Comparison of ENCODE assay signal across 8 cellular contexts in genomic region chr3:57555316-57555715, GRCh38. TPM values are rescaled to one million over a fixed set of nuclear protein-coding genes. Genes with fewer than 3 reads are reported as not detected.
DNase-seq lines count a peak whose midpoint lies in the region; ATAC-seq lines count a peak whose summit lies in the region.

No MANE protein-coding gene starts in this region.

- no peaks in the 10 kb centered on the region for H3K9me3 Mint-ChIP-seq in activated T-cell treated with anti-CD3 and anti-CD28 coated beads, Interleukin-2, amount 50 U/mL, for 24 hours
- no peaks in the 10 kb centered on the region for H3K9me3 Mint-ChIP-seq in activated naive CD8-positive, alpha-beta T cell treated with anti-CD3 and anti-CD28 coated beads, Interleukin-2, amount 50 U/mL, for 24 hours

- no peaks in the 10 kb centered on the region for H3K27me3 Mint-ChIP-seq in activated T-cell treated with anti-CD3 and anti-CD28 coated beads, Interleukin-2, amount 50 U/mL, for 24 hours
- H3K27me3 Mint-ChIP-seq in activated naive CD8-positive, alpha-beta T cell treated with anti-CD3 and anti-CD28 coated beads, Interleukin-2, amount 50 U/mL, for 24 hours, result no peaks in the 10 kb centered on the region

- H3K27ac Mint-ChIP-seq in activated T-cell treated with anti-CD3 and anti-CD28 coated beads, Interleukin-2, amount 50 U/mL, for 24 hours, result peak overlapping the region; percentile 98
- peak overlapping the region; percentile 99 for H3K27ac Mint-ChIP-seq in activated naive CD8-positive, alpha-beta T cell treated with anti-CD3 and anti-CD28 coated beads, Interleukin-2, amount 50 U/mL, for 24 hours

- H3K4me1 Mint-ChIP-seq in activated T-cell treated with anti-CD3 and anti-CD28 coated beads, Interleukin-2, amount 50 U/mL, for 24 hours (ENCODE audit: low read depth), result peaks cover 33% of the 10 kb centered on the region
- H3K4me1 Mint-ChIP-seq in activated naive CD8-positive, alpha-beta T cell treated with anti-CD3 and anti-CD28 coated beads, Interleukin-2, amount 50 U/mL, for 24 hours, result peaks cover 31% of the 10 kb centered on the region

- DNase-seq in activated T-cell treated with anti-CD3 and anti-CD28 coated beads, Interleukin-2, amount 50 U/mL, for 24 hours, result no peak
- no peak for DNase-seq in activated T-cell treated with anti-CD3 and anti-CD28 coated beads, Interleukin-2, amount 50 U/mL, for 1 hour
- DNase-seq in activated naive CD8-positive, alpha-beta T cell treated with anti-CD3 and anti-CD28 coated beads, Interleukin-2, amount 50 U/mL, for 24 hours, result peak; percentile 16
- no peak for DNase-seq in midbrain (lab: John Stamatoyannopoulos, UW)

- no peak for ATAC-seq in activated naive CD8-positive, alpha-beta T cell treated with anti-CD3 and anti-CD28 coated beads, Interleukin-2, amount 50 U/mL, for 24 hours
- no peak for ATAC-seq in GM21529 (IDR thresholded peaks at IDR 0.05; ENCODE audit: unreplicated experiment)
- no peak for ATAC-seq in HG03139 (IDR thresholded peaks at IDR 0.05; ENCODE audit: unreplicated experiment)

- H3K27ac ChIP-seq in layer of hippocampus (ENCODE audit: low read depth, low read length), result peak overlapping the region; percentile 94
- peak overlapping the region; percentile 67 for H3K27ac ChIP-seq in temporal lobe (ENCODE audit: low read depth, low read length)

- peak overlapping the region; percentile 97 for H3K4me3 Mint-ChIP-seq in activated T-cell treated with anti-CD3 and anti-CD28 coated beads, Interleukin-2, amount 50 U/mL, for 24 hours
- peak overlapping the region; percentile 95 for H3K4me3 Mint-ChIP-seq in activated naive CD8-positive, alpha-beta T cell treated with anti-CD3 and anti-CD28 coated beads, Interleukin-2, amount 50 U/mL, for 24 hours

- H3K27me3 ChIP-seq in layer of hippocampus (ENCODE audit: control insufficient read depth, insufficient read depth, low read length), result no peaks in the 10 kb centered on the region

- H3K36me3 Mint-ChIP-seq in activated T-cell treated with anti-CD3 and anti-CD28 coated beads, Interleukin-2, amount 50 U/mL, for 24 hours (ENCODE audit: low read depth), result peaks cover 43% of the 10 kb centered on the region
- H3K36me3 Mint-ChIP-seq in activated naive CD8-positive, alpha-beta T cell treated with anti-CD3 and anti-CD28 coated beads, Interleukin-2, amount 50 U/mL, for 24 hours (ENCODE audit: low read depth), result peaks cover 30% of the 10 kb centered on the region

RNA-seq across cellular contexts. Expression of gene PDE12, which starts 0.8 kb away (rescaled TPM):
- total RNA-seq in temporal lobe, result 14.3 TPM

RNA-seq across cellular contexts. Expression of gene DNAH12, which starts 11.2 kb away (rescaled TPM):
- 0.74 TPM for total RNA-seq in temporal lobe

RNA-seq across cellular contexts. Expression of gene ARF4, which starts 41.8 kb away (rescaled TPM):
- total RNA-seq in temporal lobe, result 87.8 TPM
